In the genomic region with DNA sequence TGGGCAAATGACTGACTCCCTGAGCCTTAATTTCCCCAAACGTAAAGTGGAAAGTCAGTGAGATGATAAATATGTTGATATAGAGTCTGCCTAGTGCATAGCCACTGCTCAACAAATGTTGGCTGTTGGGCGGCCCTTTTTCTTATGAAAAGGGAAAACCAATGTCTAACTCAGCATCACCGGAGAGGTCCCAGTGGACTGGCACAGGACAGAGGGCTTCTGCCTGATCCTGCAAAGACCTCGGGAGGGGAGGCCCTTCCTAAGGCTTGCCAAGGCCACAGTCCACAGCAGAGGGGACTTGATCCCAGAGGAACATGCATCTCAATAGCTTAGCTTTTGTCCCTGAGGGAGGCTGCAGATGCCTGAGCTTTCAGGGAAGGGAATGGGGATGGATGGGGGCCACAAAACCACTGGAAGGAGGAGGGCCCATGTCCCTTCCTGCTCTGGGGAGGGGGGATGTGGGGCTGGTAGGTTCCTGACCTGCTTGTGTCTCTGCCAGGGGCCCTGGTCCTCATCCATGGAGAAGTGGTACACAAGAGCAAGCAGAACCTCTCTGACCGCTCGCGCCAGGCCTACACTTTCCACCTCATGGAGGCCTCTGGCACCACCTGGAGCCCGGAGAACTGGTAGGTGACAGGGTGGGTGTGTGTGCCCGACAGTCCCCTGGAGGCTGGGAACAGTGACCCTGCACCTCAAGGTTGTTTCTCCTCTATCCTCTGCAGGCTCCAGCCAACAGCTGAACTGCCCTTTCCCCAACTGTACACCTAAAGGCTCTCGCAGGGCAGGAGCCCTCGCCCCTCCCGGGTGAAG, we compare ENCODE assay signal across 1 cellular context.
TF ChIP-seq lines count a peak whose summit lies in the region.

No MANE protein-coding gene starts in this region.

TF ChIP-seq in HepG2, 621 proteins besides CTCF, POLR2A, EP300 and RAD21:
- TF ChIP-seq, protein P1, sequence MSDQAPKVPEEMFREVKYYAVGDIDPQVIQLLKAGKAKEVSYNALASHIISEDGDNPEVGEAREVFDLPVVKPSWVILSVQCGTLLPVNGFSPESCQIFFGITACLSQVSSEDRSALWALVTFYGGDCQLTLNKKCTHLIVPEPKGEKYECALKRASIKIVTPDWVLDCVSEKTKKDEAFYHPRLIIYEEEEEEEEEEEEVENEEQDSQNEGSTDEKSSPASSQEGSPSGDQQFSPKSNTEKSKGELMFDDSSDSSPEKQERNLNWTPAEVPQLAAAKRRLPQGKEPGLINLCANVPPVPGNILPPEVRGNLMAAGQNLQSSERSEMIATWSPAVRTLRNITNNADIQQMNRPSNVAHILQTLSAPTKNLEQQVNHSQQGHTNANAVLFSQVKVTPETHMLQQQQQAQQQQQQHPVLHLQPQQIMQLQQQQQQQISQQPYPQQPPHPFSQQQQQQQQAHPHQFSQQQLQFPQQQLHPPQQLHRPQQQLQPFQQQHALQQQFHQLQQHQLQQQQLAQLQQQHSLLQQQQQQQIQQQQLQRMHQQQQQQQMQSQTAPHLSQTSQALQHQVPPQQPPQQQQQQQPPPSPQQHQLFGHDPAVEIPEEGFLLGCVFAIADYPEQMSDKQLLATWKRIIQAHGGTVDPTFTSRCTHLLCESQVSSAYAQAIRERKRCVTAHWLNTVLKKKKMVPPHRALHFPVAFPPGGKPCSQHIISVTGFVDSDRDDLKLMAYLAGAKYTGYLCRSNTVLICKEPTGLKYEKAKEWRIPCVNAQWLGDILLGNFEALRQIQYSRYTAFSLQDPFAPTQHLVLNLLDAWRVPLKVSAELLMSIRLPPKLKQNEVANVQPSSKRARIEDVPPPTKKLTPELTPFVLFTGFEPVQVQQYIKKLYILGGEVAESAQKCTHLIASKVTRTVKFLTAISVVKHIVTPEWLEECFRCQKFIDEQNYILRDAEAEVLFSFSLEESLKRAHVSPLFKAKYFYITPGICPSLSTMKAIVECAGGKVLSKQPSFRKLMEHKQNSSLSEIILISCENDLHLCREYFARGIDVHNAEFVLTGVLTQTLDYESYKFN (CRISPR knock-in tag; conservative IDR thresholded peaks at IDR 0.05), result 0 out of 2 replicates have a peak, but pooled peaks have one; percentile 1
- no peak for TF ChIP-seq ZBTB38 (CRISPR knock-in tag; IDR thresholded peaks at IDR 0.05)
- TF ChIP-seq, protein P2, sequence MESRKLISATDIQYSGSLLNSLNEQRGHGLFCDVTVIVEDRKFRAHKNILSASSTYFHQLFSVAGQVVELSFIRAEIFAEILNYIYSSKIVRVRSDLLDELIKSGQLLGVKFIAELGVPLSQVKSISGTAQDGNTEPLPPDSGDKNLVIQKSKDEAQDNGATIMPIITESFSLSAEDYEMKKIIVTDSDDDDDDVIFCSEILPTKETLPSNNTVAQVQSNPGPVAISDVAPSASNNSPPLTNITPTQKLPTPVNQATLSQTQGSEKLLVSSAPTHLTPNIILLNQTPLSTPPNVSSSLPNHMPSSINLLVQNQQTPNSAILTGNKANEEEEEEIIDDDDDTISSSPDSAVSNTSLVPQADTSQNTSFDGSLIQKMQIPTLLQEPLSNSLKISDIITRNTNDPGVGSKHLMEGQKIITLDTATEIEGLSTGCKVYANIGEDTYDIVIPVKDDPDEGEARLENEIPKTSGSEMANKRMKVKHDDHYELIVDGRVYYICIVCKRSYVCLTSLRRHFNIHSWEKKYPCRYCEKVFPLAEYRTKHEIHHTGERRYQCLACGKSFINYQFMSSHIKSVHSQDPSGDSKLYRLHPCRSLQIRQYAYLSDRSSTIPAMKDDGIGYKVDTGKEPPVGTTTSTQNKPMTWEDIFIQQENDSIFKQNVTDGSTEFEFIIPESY (CRISPR knock-in tag; IDR thresholded peaks at IDR 0.05), result 0 out of 2 replicates have a peak, but pooled peaks have one; percentile 27
- TF ChIP-seq ZNF562 (CRISPR knock-in tag; IDR thresholded peaks at IDR 0.05; ENCODE audit: borderline replicate concordance), result no peak
- TF ChIP-seq ZNF30 (CRISPR knock-in tag; IDR thresholded peaks at IDR 0.05), result no peak
